Comparison of ENCODE assay signal across 1 cellular context in the genomic region with DNA sequence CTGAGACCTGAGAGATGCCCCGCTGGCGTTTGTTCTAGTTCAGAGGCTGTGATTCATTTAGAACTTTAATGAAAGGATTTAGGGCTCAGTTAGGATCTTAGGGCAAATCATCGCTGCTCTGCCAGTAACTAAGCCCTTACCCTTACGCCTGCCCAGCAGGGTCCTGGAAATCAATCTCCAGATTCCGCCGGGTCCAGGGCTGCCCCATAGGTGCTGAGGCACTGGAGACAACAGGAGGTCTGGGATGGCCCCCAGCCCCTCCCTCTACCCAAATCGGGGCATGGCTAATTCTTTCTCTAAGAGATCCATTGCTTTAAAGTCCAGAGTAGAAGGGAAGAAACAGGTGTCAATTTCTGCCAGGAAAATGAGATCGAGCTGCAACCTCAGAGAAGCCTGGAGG.
TF ChIP-seq lines count a peak whose summit lies in the region.

No MANE protein-coding gene starts in this region.

TF ChIP-seq in HCT116, 20 proteins besides CTCF, POLR2A, EP300 and RAD21 (continued from another document):
- no peak for TF ChIP-seq REST (IDR thresholded peaks at IDR 0.05; ENCODE audit: low read depth)
- no peak for TF ChIP-seq ZBTB33 (IDR thresholded peaks at IDR 0.05; ENCODE audit: extremely low read depth, insufficient replicate concordance, low read length)
- no peak for TF ChIP-seq TCF7L2 (IDR thresholded peaks at IDR 0.05; ENCODE audit: borderline replicate concordance, extremely low read depth, insufficient read depth, insufficient read length)
- no peak for TF ChIP-seq SIN3A (IDR thresholded peaks at IDR 0.05; ENCODE audit: low read depth)
- no peak for TF ChIP-seq ZFX (IDR thresholded peaks at IDR 0.05)
- no peak for TF ChIP-seq EZH2 (IDR thresholded peaks at IDR 0.05)
- TF ChIP-seq CEBPB (IDR thresholded peaks at IDR 0.05; ENCODE audit: low read depth): no peak
